ENCODE assay signal across 16 cellular contexts in the genomic region with DNA sequence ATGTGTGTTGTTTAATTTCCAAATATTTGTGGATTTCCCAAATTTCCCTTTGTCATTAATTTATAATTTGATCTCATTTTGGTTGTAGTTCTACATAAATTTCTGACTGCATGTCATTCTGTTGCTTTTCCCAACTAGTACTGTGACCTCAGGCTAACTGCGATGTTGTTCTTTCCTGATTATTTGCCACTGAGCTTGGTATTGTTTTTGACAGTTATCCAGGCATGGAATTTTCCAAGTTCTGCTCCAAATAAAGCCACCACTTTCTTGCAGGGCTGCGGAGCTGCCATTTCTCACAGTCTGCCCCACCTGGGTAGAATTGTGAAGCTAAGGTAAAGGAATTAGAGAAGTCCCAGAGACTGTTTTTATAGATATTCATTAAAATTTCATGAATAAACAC.
DNase-seq lines count a peak whose midpoint lies in the region; ATAC-seq, FAIRE-seq and TF ChIP-seq lines count a peak whose summit lies in the region.
"Had no signal": no experiment of that assay in that cellular context is flagged by ENCODE, and none has a peak within 500 bp of the region (broad histone marks: within the 10 kb centered on the region; RNA-seq: fewer than 3 reads in every experiment).

No MANE protein-coding gene starts in this region.

- H3K4me2 ChIP-seq in HepG2 (ENCODE audit: low read depth, low read length) (no peak overlapping the region), endothelial cell of umbilical vein (ENCODE audit: insufficient read depth, low read length) (no peak overlapping the region), PC-3 (ENCODE audit: low read length) (no peak overlapping the region)
- H3K4me2 ChIP-seq: BLaER1 treated with 17β-estradiol and CSF1 and Interleukin-3, amounts not matched to agents 10 nM and 100 nM had no signal

- H2AFZ ChIP-seq in HepG2 (ENCODE audit: low read length) (no peak overlapping the region), endothelial cell of umbilical vein (ENCODE audit: low read depth, low read length) (no peak overlapping the region), PC-3 (ENCODE audit: low read length) (no peak overlapping the region)
- H2AFZ ChIP-seq: GM23248 had no signal

- CTCF ChIA-PET in HepG2 (lab: Yijun Ruan, JAX; ENCODE audit: low intra/inter-chr PET ratio, low total read pairs) (no interaction called here), endothelial cell of umbilical vein (lab: Charles Lee) (no interaction called here), PC-3 (lab: Charles Lee) (interaction anchor here (0.7 kb wide), 1 partner anchor 392 kb away, joined by 3 read pairs; no protein-coding TSS in a partner anchor)

- TF ChIP-seq POLR2A in HepG2 (IDR thresholded peaks at IDR 0.05; ENCODE audit: insufficient read depth in 1 of 2, low read depth in 2 of 2, low read length in 2 of 2) (no peak), right lobe of liver (IDR thresholded peaks at IDR 0.05) (no peak), endothelial cell of umbilical vein (IDR thresholded peaks at IDR 0.05; ENCODE audit: low read depth, low read length) (no peak)

- intact Hi-C loops in HepG2 (cut with micrococcal nuclease; ENCODE audit: unreplicated experiment) (no loop called here), right lobe of liver (cut with DNase I) (no loop called here), endothelial cell of umbilical vein (cut with micrococcal nuclease) (no loop called here), PC-3 (cut with micrococcal nuclease) (no loop called here)

- H3K36me3 ChIP-seq in HepG2 (replicated peaks in 1 of 2; ENCODE audit: control insufficient read depth in 1 of 2, insufficient read depth in 2 of 2, low read length in 2 of 2): no peaks in the 10 kb centered on the region
- no peaks in the 10 kb centered on the region for H3K36me3 ChIP-seq in right lobe of liver
- no peaks in the 10 kb centered on the region for H3K36me3 ChIP-seq in endothelial cell of umbilical vein (ENCODE audit: control insufficient read depth in 2 of 2, extremely low read depth in 1 of 2, insufficient read depth in 2 of 2, low read length in 2 of 2)
- no peaks in the 10 kb centered on the region for H3K36me3 ChIP-seq in PC-3 (ENCODE audit: low read depth, low read length)
- H3K36me3 ChIP-seq: BLaER1 treated with 17β-estradiol and CSF1 and Interleukin-3, amounts not matched to agents 10 nM and 100 nM had no signal

- dilution Hi-C loops in endothelial cell of umbilical vein (cut with MboI; ENCODE audit: extremely low pct_ligation_motif_present, low sequenced_read_pairs): no loop called here

- TF ChIP-seq CTCF in HepG2 (CRISPR knock-in tag; IDR thresholded peaks at IDR 0.05): no peak
- TF ChIP-seq CTCF in right lobe of liver (IDR thresholded peaks at IDR 0.05): no peak
- TF ChIP-seq CTCF in endothelial cell of umbilical vein (IDR thresholded peaks at IDR 0.05; ENCODE audit: extremely low read depth in 1 of 2, insufficient read depth in 1 of 2, low read depth in 1 of 2, low read length in 2 of 2): no peak
- no peak for TF ChIP-seq CTCF in PC-3 (conservative IDR thresholded peaks at IDR 0.05; ENCODE audit: low read depth, low read length)

- DNase-seq in HepG2 (ENCODE audit: low spot score): no peak
- no peak for DNase-seq in right lobe of liver
- peak; percentile 13 for DNase-seq in endothelial cell of umbilical vein (ENCODE audit: low read depth, low spot score)
- DNase-seq in renal cortical epithelial cell (ENCODE audit: low read depth): peak; percentile 52
- DNase-seq in PC-3: no peak
- DNase-seq in T1000 (lab: John Stamatoyannopoulos, UW): no peak
- DNase-seq: 8988T; ACHN; CD4-positive, CD25-positive, alpha-beta regulatory T cell; DMS53; GF-D8; GM23248 had no signal

- POLR2A ChIA-PET in HepG2 (lab: Yijun Ruan, JAX) (no interaction called here), endothelial cell of umbilical vein (lab: Charles Lee) (no interaction called here), PC-3 (lab: Charles Lee; ENCODE audit: unreplicated experiment) (no interaction called here)

- peaks cover 14% of the 10 kb centered on the region for H3K4me1 ChIP-seq in HepG2 (ENCODE audit: insufficient read depth, low read length)
- no peaks in the 10 kb centered on the region for H3K4me1 ChIP-seq in right lobe of liver
- H3K4me1 ChIP-seq in endothelial cell of umbilical vein (ENCODE audit: control insufficient read depth, extremely low read depth, insufficient read depth, low read length): no peaks in the 10 kb centered on the region
- H3K4me1 ChIP-seq in PC-3 (ENCODE audit: insufficient read depth, low read length): no peaks in the 10 kb centered on the region
- H3K4me1 ChIP-seq: BLaER1 treated with 17β-estradiol and CSF1 and Interleukin-3, amounts not matched to agents 10 nM and 100 nM had no signal

- BruUV-seq in HepG2 (replicated peaks; lab: Mats Ljungman, UMichigan) (no TSS peak), endothelial cell of umbilical vein (replicated peaks; lab: Mats Ljungman, UMichigan) (no TSS peak), PC-3 (replicated peaks; lab: Mats Ljungman, UMichigan) (no TSS peak)

- H3K27ac ChIP-seq in HepG2 (ENCODE audit: extremely low read length, insufficient read depth, low read length): no peak overlapping the region
- H3K27ac ChIP-seq in right lobe of liver: no peak overlapping the region
- no peak overlapping the region for H3K27ac ChIP-seq in endothelial cell of umbilical vein (ENCODE audit: insufficient read depth, low read depth, low read length)
- H3K27ac ChIP-seq in PC-3 (ENCODE audit: low read length): no peak overlapping the region
- H3K27ac ChIP-seq: BLaER1 treated with 17β-estradiol and CSF1 and Interleukin-3, amounts not matched to agents 10 nM and 100 nM; GM23248 had no signal

- no peaks in the 10 kb centered on the region for H3K27me3 ChIP-seq in HepG2 (ENCODE audit: control insufficient read depth in 1 of 2, insufficient read depth in 2 of 2, low read length in 2 of 2)
- H3K27me3 ChIP-seq in right lobe of liver: no peaks in the 10 kb centered on the region
- H3K27me3 ChIP-seq in endothelial cell of umbilical vein (ENCODE audit: control insufficient read depth in 2 of 2, insufficient read depth in 2 of 2, low read length in 2 of 2): peaks cover 0 to 3% of the 10 kb centered on the region in 2 experiments
- no peaks in the 10 kb centered on the region for H3K27me3 ChIP-seq in PC-3 (ENCODE audit: low read length)
- H3K27me3 ChIP-seq: BLaER1 treated with 17β-estradiol and CSF1 and Interleukin-3, amounts not matched to agents 10 nM and 100 nM had no signal

- H3K9ac ChIP-seq in HepG2 (ENCODE audit: insufficient read depth, low read depth, low read length) (no peak overlapping the region), endothelial cell of umbilical vein (replicated peaks; ENCODE audit: extremely low read depth, insufficient read depth, low read length) (no peak overlapping the region), PC-3 (ENCODE audit: low read length) (no peak overlapping the region)
- H3K9ac ChIP-seq: BLaER1 treated with 17β-estradiol and CSF1 and Interleukin-3, amounts not matched to agents 10 nM and 100 nM; GM23248 had no signal

- H3K4me3 ChIP-seq in HepG2 (replicated peaks in 1 of 3; ENCODE audit: insufficient read depth in 1 of 3, low read depth in 2 of 3, low read length in 3 of 3) (no peak overlapping the region), right lobe of liver (no peak overlapping the region), endothelial cell of umbilical vein (replicated peaks in 1 of 3; ENCODE audit: insufficient read depth in 1 of 3, low read depth in 1 of 3, low read length in 3 of 3) (no peak overlapping the region), PC-3 (ENCODE audit: low read length) (no peak overlapping the region)
- H3K4me3 ChIP-seq: BLaER1 treated with 17β-estradiol and CSF1 and Interleukin-3, amounts not matched to agents 10 nM and 100 nM; GM23248 had no signal

- ATAC-seq in HepG2: no peak
- no peak for ATAC-seq in right lobe of liver
- ATAC-seq in GM18870 (IDR thresholded peaks at IDR 0.05; ENCODE audit: unreplicated experiment): no peak
- ATAC-seq in PC-3: no peak
- ATAC-seq: HCT116 had no signal

- no peaks in the 10 kb centered on the region for H3F3A ChIP-seq in PC-3 (ENCODE audit: low read length, unreplicated experiment)

- TF ChIP-seq EP300 in HepG2 (IDR thresholded peaks at IDR 0.05; ENCODE audit: low read depth in 2 of 2, low read length in 2 of 2) (no peak), HepG2 (CRISPR knock-in tag; IDR thresholded peaks at IDR 0.05; ENCODE audit: borderline replicate concordance) (no peak)

- TF ChIP-seq RAD21 in HepG2 (CRISPR knock-in tag; IDR thresholded peaks at IDR 0.05): no peak

- WGBS in HepG2 (ENCODE audit: low lambda C conversion rate): 100% methylated on average over 2 of the region's 2 CpGs
- 32% methylated on average over 2 of the region's 2 CpGs for WGBS in right lobe of liver (ENCODE audit: insufficient coverage, low coverage, low lambda C conversion rate, missing lambda C conversion rate)

- H4K20me1 ChIP-seq in HepG2 (ENCODE audit: insufficient read depth, low read length): no peaks in the 10 kb centered on the region
- no peaks in the 10 kb centered on the region for H4K20me1 ChIP-seq in endothelial cell of umbilical vein (replicated peaks; ENCODE audit: control insufficient read depth, extremely low read depth, insufficient read depth, low read length)
- H4K20me1 ChIP-seq in PC-3 (ENCODE audit: low read length): no peaks in the 10 kb centered on the region
- H4K20me1 ChIP-seq: BLaER1 treated with 17β-estradiol and CSF1 and Interleukin-3, amounts not matched to agents 10 nM and 100 nM had no signal

- no peaks in the 10 kb centered on the region for H3K79me2 ChIP-seq in HepG2 (ENCODE audit: insufficient read depth, low read length)
- no peaks in the 10 kb centered on the region for H3K79me2 ChIP-seq in endothelial cell of umbilical vein (ENCODE audit: control insufficient read depth, insufficient read depth, low read length)
- H3K79me2 ChIP-seq in PC-3 (ENCODE audit: low read length): no peaks in the 10 kb centered on the region

- H3K9me3 ChIP-seq in HepG2 (ENCODE audit: low read length) (no peaks in the 10 kb centered on the region), right lobe of liver (no peaks in the 10 kb centered on the region), endothelial cell of umbilical vein (replicated peaks; ENCODE audit: control insufficient read depth, insufficient read depth, low read length) (no peaks in the 10 kb centered on the region), PC-3 (ENCODE audit: low read length) (no peaks in the 10 kb centered on the region)
- H3K9me3 ChIP-seq: BLaER1 treated with 17β-estradiol and CSF1 and Interleukin-3, amounts not matched to agents 10 nM and 100 nM had no signal

- FAIRE-seq in HepG2 (lab: Jason Lieb, UNC) (peak; percentile 26), endothelial cell of umbilical vein (lab: Jason Lieb, UNC) (no peak)
- FAIRE-seq: H54 had no signal

- in situ Hi-C loops in HepG2 (cut with HindIII; ENCODE audit: extremely low pct_ligation_motif_present, low pct_unique_long_range_greater_than_20kb): no loop called here

- no peaks in the 10 kb centered on the region for H3K9me2 ChIP-seq in PC-3 (replicated peaks; ENCODE audit: low read length)

- H3K9me1 ChIP-seq in endothelial cell of umbilical vein (replicated peaks; ENCODE audit: control insufficient read depth, extremely low read depth, insufficient read depth, low read length): no peaks in the 10 kb centered on the region

TF ChIP-seq in HepG2, 621 proteins besides CTCF, POLR2A, EP300 and RAD21 (continues in another document):
- no peak for TF ChIP-seq NFE2 (CRISPR knock-in tag; IDR thresholded peaks at IDR 0.05)

TF ChIP-seq in endothelial cell of umbilical vein, 7 proteins besides CTCF, POLR2A, EP300 and RAD21 (continues in another document):
- TF ChIP-seq JUN (IDR thresholded peaks at IDR 0.05; ENCODE audit: borderline replicate concordance, insufficient read depth, insufficient read length, low read depth): no peak

Comparison
In these comparisons a context has a peak if more than half of its experiments do, and no peak if none do; other contexts are left out.
1. DNase-seq: peak in endothelial cell of umbilical vein (single experiment) and renal cortical epithelial cell (single experiment); none in HepG2 (single experiment), right lobe of liver (0 of 3), PC-3 (single experiment) and T1000 (single experiment).